ENCODE assay signal across 13 cellular contexts in genomic region chr5:102998224-102998623, GRCh38.
DNase-seq lines count a peak whose midpoint lies in the region; ATAC-seq, FAIRE-seq and TF ChIP-seq lines count a peak whose summit lies in the region.
"Had no signal": no experiment of that assay in that cellular context is flagged by ENCODE, and none has a peak within 500 bp of the region (broad histone marks: within the 10 kb centered on the region; RNA-seq: fewer than 3 reads in every experiment).

No MANE protein-coding gene starts in this region.

- H3K4me1 ChIP-seq in foreskin keratinocyte (peaks cover 3% of the 10 kb centered on the region), H9 (ENCODE audit: insufficient read depth, low read length) (no peaks in the 10 kb centered on the region)

- no peak overlapping the region for H3K56ac ChIP-seq in H9 (ENCODE audit: insufficient read length, low read depth, low read length)

- H3T11ph ChIP-seq in H9 (ENCODE audit: low read length): no peak overlapping the region

- no peak overlapping the region for H2BK120ac ChIP-seq in H9 (ENCODE audit: low read depth, low read length, poor library complexity, severe bottlenecking)

- H2BK20ac ChIP-seq in H9 (ENCODE audit: low read depth, low read length, poor library complexity, severe bottlenecking): no peak overlapping the region

- peak; percentile 62 for ATAC-seq in left ventricle myocardium superior
- ATAC-seq in Right ventricle myocardium superior (ENCODE audit: poor library complexity): no peak
- ATAC-seq in foreskin keratinocyte: peak; percentile 59
- no peak for ATAC-seq in HG03469 (IDR thresholded peaks at IDR 0.05; ENCODE audit: unreplicated experiment)

- H3K27me3 Mint-ChIP-seq in H9 (ENCODE audit: low read depth): no peaks in the 10 kb centered on the region
- H3K27me3 Mint-ChIP-seq: CD4-positive, CD25-positive, alpha-beta regulatory T cell had no signal

- intact Hi-C loops in left ventricle myocardium superior (cut with micrococcal nuclease) (no loop called here), Right ventricle myocardium superior (cut with DNase I) (no loop called here)

- H3K23ac ChIP-seq in H9 (ENCODE audit: insufficient read length, low read depth, low read length): no peak overlapping the region

- peaks cover 3 to 4% of the 10 kb centered on the region in 2 experiments; a peak in 3 of 5 replicates for H3K9me3 Mint-ChIP-seq in H9

- H3K79me1 ChIP-seq in H9 (ENCODE audit: insufficient read depth, low read depth, low read length, poor library complexity, severe bottlenecking): no peaks in the 10 kb centered on the region

- H3K9me3 ChIP-seq in H9 (ENCODE audit: control insufficient read depth, low read depth, low read length): no peaks in the 10 kb centered on the region

- H3K36me3 ChIP-seq in bronchial epithelial cell (ENCODE audit: control insufficient read depth, insufficient read depth, low read length): no peaks in the 10 kb centered on the region

- H3K4me2 ChIP-seq in H9 (ENCODE audit: insufficient read depth, insufficient read length, low read length): no peak overlapping the region

- H3K4me1 Mint-ChIP-seq in H9: peaks cover 0 to 1% of the 10 kb centered on the region in 2 experiments; a peak in 2 of 4 replicates

- no peak overlapping the region for H3K18ac ChIP-seq in H9 (ENCODE audit: insufficient read length, low read depth, low read length)

- H3K4ac ChIP-seq in H9 (ENCODE audit: low read depth, low read length): no peak overlapping the region

- FAIRE-seq in bronchial epithelial cell (lab: Jason Lieb, UNC): no peak
- FAIRE-seq: H54 had no signal

- H4K5ac ChIP-seq in H9 (ENCODE audit: insufficient read length, low read depth, low read length): no peak overlapping the region

- H4K8ac ChIP-seq in H9 (replicated peaks; ENCODE audit: insufficient read length, low read depth, low read length): no peak overlapping the region

- WGBS in H9 (ENCODE audit: extremely low coverage, insufficient read length, low lambda C conversion rate): no CpG with 5 or more reads among the region's 2 CpGs

- no peak overlapping the region for H2BK5ac ChIP-seq in H9 (ENCODE audit: insufficient read length, low read length)

- H3K27me3 ChIP-seq in bronchial epithelial cell (ENCODE audit: control insufficient read depth, insufficient read depth, low read length): no peaks in the 10 kb centered on the region
- H3K27me3 ChIP-seq in foreskin keratinocyte: no peaks in the 10 kb centered on the region
- no peaks in the 10 kb centered on the region for H3K27me3 ChIP-seq in H9 (ENCODE audit: insufficient read depth, low read length)
- H3K27me3 ChIP-seq: BLaER1 treated with 17β-estradiol and CSF1 and Interleukin-3, amounts not matched to agents 10 nM and 100 nM had no signal

- no peak overlapping the region for H3K4me3 Mint-ChIP-seq in H9
- H3K4me3 Mint-ChIP-seq: CD4-positive, CD25-positive, alpha-beta regulatory T cell had no signal

- no peak overlapping the region for H2AFZ ChIP-seq in H9 (ENCODE audit: low read length)
- H2AFZ ChIP-seq: GM23248 had no signal

- TF ChIP-seq CTCF in bronchial epithelial cell (IDR thresholded peaks at IDR 0.05; ENCODE audit: insufficient read depth, low read length, severe bottlenecking) (no peak), foreskin keratinocyte (conservative IDR thresholded peaks at IDR 0.05) (no peak), H9 (conservative IDR thresholded peaks at IDR 0.05) (no peak)

- no peaks in the 10 kb centered on the region for H3K79me2 ChIP-seq in H9 (ENCODE audit: insufficient read depth, low read length)

- no peak overlapping the region for H2BK15ac ChIP-seq in H9 (ENCODE audit: low read depth, low read length)

- no peak overlapping the region for H3K9ac ChIP-seq in H9 (ENCODE audit: extremely low read depth, insufficient read length, low read length)
- H3K9ac ChIP-seq: BLaER1 treated with 17β-estradiol and CSF1 and Interleukin-3, amounts not matched to agents 10 nM and 100 nM; GM23248 had no signal

- H3K23me2 ChIP-seq in H9 (ENCODE audit: insufficient read length, low read depth, low read length, poor library complexity, severe bottlenecking): no peaks in the 10 kb centered on the region

- H4K91ac ChIP-seq in H9 (ENCODE audit: insufficient read length, low read depth, low read length): no peak overlapping the region

- no peak overlapping the region for H2AK5ac ChIP-seq in H9 (ENCODE audit: insufficient read length, low read length)

- H3K36me3 Mint-ChIP-seq in H9 (ENCODE audit: insufficient read depth in 1 of 3, low read depth in 3 of 3): peaks cover 3 to 5% (median 4%) of the 10 kb centered on the region in 3 experiments; a peak in 5 of 7 replicates

- no peaks in the 10 kb centered on the region for H4K20me1 ChIP-seq in H9 (ENCODE audit: control insufficient read depth, insufficient read depth, insufficient read length)
- H4K20me1 ChIP-seq: BLaER1 treated with 17β-estradiol and CSF1 and Interleukin-3, amounts not matched to agents 10 nM and 100 nM had no signal

- H3K27ac ChIP-seq in foreskin keratinocyte (no peak overlapping the region), H9 (ENCODE audit: insufficient read length, low read depth, low read length) (no peak overlapping the region)
- H3K27ac ChIP-seq: BLaER1 treated with 17β-estradiol and CSF1 and Interleukin-3, amounts not matched to agents 10 nM and 100 nM; GM23248 had no signal

- no peak overlapping the region for H2BK12ac ChIP-seq in H9 (ENCODE audit: insufficient read length, low read depth, low read length)

- DNase-seq in left ventricle myocardium superior (no peak), Right ventricle myocardium superior (no peak), bronchial epithelial cell (ENCODE audit: low read depth) (peak; percentile 28), foreskin keratinocyte (no peak), H9 (no peak), NCI-H1092 treated with DMSO at 0.1 percent for 48 hours (lab: John Stamatoyannopoulos, UW) (no peak)
- DNase-seq: ACHN; CD4-positive, CD25-positive, alpha-beta regulatory T cell; DMS53; GM23248 had no signal

- no peak overlapping the region for H3K27ac Mint-ChIP-seq in H9
- H3K27ac Mint-ChIP-seq: CD4-positive, CD25-positive, alpha-beta regulatory T cell had no signal

- no peak overlapping the region for H3K14ac ChIP-seq in H9 (ENCODE audit: insufficient read depth, low read length)

- no peak overlapping the region for H3K4me3 ChIP-seq in bronchial epithelial cell (ENCODE audit: low read depth, low read length)
- H3K4me3 ChIP-seq: BLaER1 treated with 17β-estradiol and CSF1 and Interleukin-3, amounts not matched to agents 10 nM and 100 nM; GM23248 had no signal

Comparison
In these comparisons a context has a peak if more than half of its experiments do, and no peak if none do; other contexts are left out.
1. ATAC-seq: peak in left ventricle myocardium superior (single experiment) and foreskin keratinocyte (single experiment); none in Right ventricle myocardium superior (single experiment) and HG03469 (single experiment).